Comparison of ENCODE assay signal across 22 cellular contexts in the genomic region with DNA sequence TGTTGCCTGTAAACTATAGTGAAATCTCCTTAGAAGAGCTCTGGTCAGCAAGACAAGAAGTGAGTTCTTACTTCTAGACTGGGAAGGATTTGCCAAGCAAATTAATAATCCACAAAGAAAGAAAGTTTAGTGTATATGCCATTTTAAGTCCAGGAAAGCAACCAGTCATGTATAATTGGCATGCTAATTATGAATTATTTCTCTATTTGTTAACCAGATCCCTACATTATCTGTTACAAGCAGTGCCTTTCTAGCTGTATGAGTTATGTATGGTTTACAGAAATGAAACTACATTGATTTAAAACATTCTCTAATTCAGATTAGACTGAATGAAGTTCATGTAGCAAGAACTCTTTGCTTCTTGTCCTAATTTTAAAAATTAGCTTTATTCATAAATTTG.
"Had no signal": no experiment of that assay in that cellular context is flagged by ENCODE, and none has a peak within 500 bp of the region (broad histone marks: within the 10 kb centered on the region; RNA-seq: fewer than 3 reads in every experiment).

No MANE protein-coding gene starts in this region.

- H3K4me1 Mint-ChIP-seq: immature natural killer cell had no signal

- H3K27ac Mint-ChIP-seq: immature natural killer cell, mesothelial cell of epicardium had no signal

- H3K9me3 ChIP-seq: esophagus muscularis mucosa, gastroesophageal sphincter, heart left ventricle, left lung, lower lobe of right lung, mucosa of descending colon had no signal

- H3K4me1 ChIP-seq: esophagus muscularis mucosa, foreskin keratinocyte, gastroesophageal sphincter, heart left ventricle, left lung, lower lobe of right lung had no signal

- H3K36me3 ChIP-seq: esophagus muscularis mucosa, gastroesophageal sphincter, heart left ventricle, left lung, lower lobe of right lung had no signal

- FAIRE-seq: colon, frontal cortex, islet of Langerhans, keratinocyte had no signal

- H3K9me3 Mint-ChIP-seq: mesothelial cell of epicardium had no signal

- DNase-seq: dermis blood vessel endothelial cell; dorsolateral prefrontal cortex; effector CD4-positive, alpha-beta T cell; effector memory CD4-positive, alpha-beta T cell; foreskin keratinocyte; heart left ventricle; hypothalamus; immature natural killer cell; left cardiac atrium; left lung; left ventricle myocardium superior; lower lobe of right lung; mucosa of descending colon had no signal

- H3K4me3 Mint-ChIP-seq: immature natural killer cell, mesothelial cell of epicardium had no signal

- H3K36me3 Mint-ChIP-seq: immature natural killer cell, mesothelial cell of epicardium had no signal

- H3K4me3 ChIP-seq: coronary artery, dorsolateral prefrontal cortex, esophagus muscularis mucosa, gastroesophageal sphincter, heart left ventricle, hepatocyte, left lung, lower lobe of right lung, mucosa of descending colon had no signal

- H3K27me3 ChIP-seq: dorsolateral prefrontal cortex, esophagus muscularis mucosa, gastroesophageal sphincter, heart left ventricle, hepatocyte, left lung had no signal

- H3K27ac ChIP-seq: coronary artery, dorsolateral prefrontal cortex, esophagus muscularis mucosa, foreskin keratinocyte, gastroesophageal sphincter, heart left ventricle, hepatocyte, left lung, lower lobe of right lung had no signal
